Comparison of ENCODE assay signal across 22 cellular contexts in genomic region chr4:89755210-89755609, GRCh38.
A peak's percentile ranks its signal among the peaks of the same experiment; 100 is the strongest.
DNase-seq lines count a peak whose midpoint lies in the region; ATAC-seq and TF ChIP-seq lines count a peak whose summit lies in the region.
"Had no signal": no experiment of that assay in that cellular context is flagged by ENCODE, and none has a peak within 500 bp of the region (broad histone marks: within the 10 kb centered on the region; RNA-seq: fewer than 3 reads in every experiment).

No MANE protein-coding gene starts in this region.

- H2BK120ac ChIP-seq in IMR-90 (ENCODE audit: low read depth, low read length) = no peak overlapping the region
- H2BK120ac ChIP-seq in mesenchymal stem cell (ENCODE audit: low read depth, low read length) = no peak overlapping the region

- H3K4me2 ChIP-seq in IMR-90 (ENCODE audit: low read depth, low read length) = no peak overlapping the region
- H3K4me2 ChIP-seq in mesenchymal stem cell (ENCODE audit: low read length, poor library complexity, severe bottlenecking) = no peak overlapping the region

- H3K4ac ChIP-seq in IMR-90 (ENCODE audit: low read depth, low read length) = no peak overlapping the region
- no peak overlapping the region for H3K4ac ChIP-seq in mesenchymal stem cell (ENCODE audit: low read depth in 1 of 2, low read length in 2 of 2)

- H3K4me3 ChIP-seq in AG04449 (ENCODE audit: low read depth, low read length) = no peak overlapping the region
- H3K4me3 ChIP-seq in IMR-90 (ENCODE audit: insufficient read depth, low read depth, low read length) = no peak overlapping the region
- H3K4me3 ChIP-seq in choroid plexus epithelial cell (ENCODE audit: low read depth, low read length) = no peak overlapping the region
- no peak overlapping the region for H3K4me3 ChIP-seq in mesenchymal stem cell (ENCODE audit: insufficient read depth in 1 of 2, low read depth in 1 of 2, low read length in 2 of 2)
- H3K4me3 ChIP-seq: heart left ventricle, right lobe of liver had no signal

- no peaks in the 10 kb centered on the region for H3K27me3 ChIP-seq in IMR-90 (ENCODE audit: control insufficient read depth, insufficient read depth, low read length)
- H3K27me3 ChIP-seq in mesenchymal stem cell (ENCODE audit: control insufficient read depth in 1 of 2, insufficient read depth in 1 of 2, low read length in 2 of 2) = no peaks in the 10 kb centered on the region
- H3K27me3 ChIP-seq: heart left ventricle, neutrophil, right lobe of liver had no signal

- DNase-seq in AG04449 (ENCODE audit: low read depth, low spot score) (no peak), IMR-90 (no peak), choroid plexus epithelial cell (ENCODE audit: low read depth) (peak; percentile 54), mesenchymal stem cell (peak; percentile 26), NCI-H187 treated with DMSO at 0.1 percent for 48 hours (lab: John Stamatoyannopoulos, UW) (no peak), NCI-H446 treated with DMSO at 0.1 percent for 48 hours (lab: John Stamatoyannopoulos, UW) (no peak)
- no peak for DNase-seq in activated naive CD4-positive, alpha-beta T cell treated with anti-CD3 and anti-CD28 coated beads, Interleukin-2, amount 50 U/mL, for 72 hours (ENCODE audit: low spot score in 2 of 2)
- DNase-seq: activated CD4-positive, alpha-beta T cell treated with anti-CD3 and anti-CD28 coated beads, Interleukin-2, amount 50 U/mL, for 4 hours; activated T-cell treated with anti-CD3 and anti-CD28 coated beads, Interleukin-2, amount 50 U/mL, for 24 hours; cerebellar nuclear complex; heart left ventricle; islet precursor cell; NCI-H1048; NCI-H2107; right lobe of liver; stimulated activated CD4-positive, alpha-beta T cell treated with anti-CD3 and anti-CD28 coated beads, Interleukin-2, amount 100 ng/mL, for 24 hours had no signal

- CTCF ChIA-PET in AG04449 (lab: Yijun Ruan, JAX) = no interaction called here
- CTCF ChIA-PET in IMR-90 (lab: Yijun Ruan, JAX) = interaction anchor here (0.7 kb wide), 1 partner anchor 595 kb away, joined by 3 read pairs; no protein-coding TSS in a partner anchor

- H3K56ac ChIP-seq in IMR-90 (ENCODE audit: extremely low read depth, insufficient read depth, low read length) = no peak overlapping the region

- no peak overlapping the region for H4K5ac ChIP-seq in IMR-90 (ENCODE audit: low read depth, low read length)

- dilution Hi-C loops in IMR-90 (cut with HindIII; ENCODE audit: low sequenced_read_pairs, unreplicated experiment) = no loop called here

- no peak overlapping the region for H3K27ac Mint-ChIP-seq in activated naive CD4-positive, alpha-beta T cell treated with anti-CD3 and anti-CD28 coated beads, Interleukin-2, amount 50 U/mL, for 72 hours
- H3K27ac Mint-ChIP-seq: activated naive CD8-positive, alpha-beta T cell; activated T-cell treated with anti-CD3 and anti-CD28 coated beads, Interleukin-2, amount 50 U/mL, for 24 hours; B cell; IgD-negative memory B cell had no signal

- H3K9ac ChIP-seq in IMR-90 (ENCODE audit: low read depth, low read length) (no peak overlapping the region), mesenchymal stem cell (ENCODE audit: low read length) (no peak overlapping the region)

- H4K8ac ChIP-seq in IMR-90 (ENCODE audit: low read depth in 2 of 2, low read length in 2 of 2) = no peak overlapping the region
- no peak overlapping the region for H4K8ac ChIP-seq in mesenchymal stem cell (ENCODE audit: low read length)

- TF ChIP-seq CTCF in AG04449 (IDR thresholded peaks at IDR 0.05; ENCODE audit: insufficient read depth, low read length, missing control alignments) (peak; percentile 4), IMR-90 (conservative IDR thresholded peaks at IDR 0.05; ENCODE audit: low read depth, low read length) (0 out of 2 replicates have a peak, but pooled peaks have one; percentile 4), choroid plexus epithelial cell (conservative IDR thresholded peaks at IDR 0.05; ENCODE audit: low read depth, low read length) (no peak)

- BruUV-seq in IMR-90 (replicated peaks; lab: Mats Ljungman, UMichigan) = no TSS peak

- H3K27ac ChIP-seq in IMR-90 (ENCODE audit: insufficient read depth, low read length) = no peak overlapping the region
- H3K27ac ChIP-seq in mesenchymal stem cell (ENCODE audit: low read length, poor library complexity, severe bottlenecking) = no peak overlapping the region
- H3K27ac ChIP-seq: neutrophil, right lobe of liver had no signal

- POLR2A ChIA-PET in AG04449 (lab: Yijun Ruan, JAX) = no interaction called here
- POLR2A ChIA-PET in IMR-90 (lab: Charles Lee; ENCODE audit: unreplicated experiment) = no interaction called here

- H2BK15ac ChIP-seq in IMR-90 (ENCODE audit: low read depth, low read length) = no peak overlapping the region
- no peak overlapping the region for H2BK15ac ChIP-seq in mesenchymal stem cell (ENCODE audit: low read depth, poor library complexity, severe bottlenecking)

- H2BK12ac ChIP-seq in mesenchymal stem cell (ENCODE audit: low read length in 2 of 2) = no peak overlapping the region

- intact Hi-C loops in IMR-90 (cut with micrococcal nuclease) = loop anchor here (5.0 kb wide), 1 partner anchor 268 kb away; no protein-coding TSS in a partner anchor

- H3K4me1 ChIP-seq in IMR-90 (ENCODE audit: control insufficient read depth, insufficient read depth, low read length) (peaks cover 8% of the 10 kb centered on the region), mesenchymal stem cell (ENCODE audit: control insufficient read depth, insufficient read depth, low read depth, low read length) (peaks cover 2% of the 10 kb centered on the region)
- H3K4me1 ChIP-seq: right lobe of liver had no signal

- ATAC-seq in IMR-90 (ENCODE audit: low read depth) (no peak), GM19395 (IDR thresholded peaks at IDR 0.05; ENCODE audit: unreplicated experiment) (no peak)
- ATAC-seq in activated naive CD4-positive, alpha-beta T cell treated with anti-CD3 and anti-CD28 coated beads, Interleukin-2, amount 50 U/mL, for 72 hours = no peak
- ATAC-seq: heart left ventricle, Panc1, right lobe of liver had no signal

- H2AK5ac ChIP-seq in IMR-90 (ENCODE audit: low read depth, low read length) = no peak overlapping the region
- H2AK5ac ChIP-seq in mesenchymal stem cell (ENCODE audit: low read length, severe bottlenecking) = no peak overlapping the region

- no peaks in the 10 kb centered on the region for H3K79me1 ChIP-seq in IMR-90 (ENCODE audit: low read depth in 1 of 2, low read length in 2 of 2)
- no peaks in the 10 kb centered on the region for H3K79me1 ChIP-seq in mesenchymal stem cell (replicated peaks; ENCODE audit: low read length, poor library complexity, severe bottlenecking)

- H2AFZ ChIP-seq in IMR-90 (replicated peaks; ENCODE audit: low read length, poor library complexity) = no peak overlapping the region
- H2AFZ ChIP-seq in mesenchymal stem cell (ENCODE audit: low read depth, low read length) = no peak overlapping the region

- no peak overlapping the region for H3K18ac ChIP-seq in IMR-90 (ENCODE audit: low read depth, low read length)
- no peak overlapping the region for H3K18ac ChIP-seq in mesenchymal stem cell (ENCODE audit: low read depth in 1 of 2, low read length in 2 of 2)

- no peak overlapping the region for H3K14ac ChIP-seq in IMR-90 (replicated peaks; ENCODE audit: low read depth, low read length)
- no peak overlapping the region for H3K14ac ChIP-seq in mesenchymal stem cell (ENCODE audit: low read length in 2 of 2)

- H4K91ac ChIP-seq in IMR-90 (ENCODE audit: insufficient read depth, low read depth, low read length) = no peak overlapping the region
- no peak overlapping the region for H4K91ac ChIP-seq in mesenchymal stem cell (ENCODE audit: low read length)

- no peak overlapping the region for H3K23ac ChIP-seq in IMR-90 (ENCODE audit: low read depth, low read length)
- no peak overlapping the region for H3K23ac ChIP-seq in mesenchymal stem cell (ENCODE audit: low read length in 2 of 2)

- H2AK9ac ChIP-seq in IMR-90 (replicated peaks; ENCODE audit: low read depth, low read length, poor library complexity) = no peak overlapping the region

- no peak for TF ChIP-seq POLR2A in IMR-90 (IDR thresholded peaks at IDR 0.05; ENCODE audit: low read depth, low read length)

- H2BK5ac ChIP-seq in IMR-90 (ENCODE audit: low read depth, low read length, poor library complexity, severe bottlenecking) = no peak overlapping the region
- no peak overlapping the region for H2BK5ac ChIP-seq in mesenchymal stem cell (ENCODE audit: low read depth, low read length, poor library complexity, severe bottlenecking)

- H3K9me3 Mint-ChIP-seq in activated naive CD4-positive, alpha-beta T cell treated with anti-CD3 and anti-CD28 coated beads, Interleukin-2, amount 50 U/mL, for 72 hours = no peaks in the 10 kb centered on the region
- H3K9me3 Mint-ChIP-seq: activated T-cell treated with anti-CD3 and anti-CD28 coated beads, Interleukin-2, amount 50 U/mL, for 24 hours; IgD-negative memory B cell had no signal

- peaks cover 5% of the 10 kb centered on the region; the same call in 1 of the 2 replicates for H4K20me1 ChIP-seq in IMR-90 (ENCODE audit: insufficient read depth, low read length)

- no peak for TF ChIP-seq RAD21 in IMR-90 (IDR thresholded peaks at IDR 0.05; ENCODE audit: low read length)

- in situ Hi-C loops in IMR-90 (cut with MboI; ENCODE audit: low sequenced_read_pairs) = no loop called here

- no peaks in the 10 kb centered on the region for H3K36me3 ChIP-seq in IMR-90 (ENCODE audit: control insufficient read depth, insufficient read depth, low read length)
- no peaks in the 10 kb centered on the region for H3K36me3 ChIP-seq in mesenchymal stem cell (ENCODE audit: control insufficient read depth in 1 of 2, insufficient read depth in 2 of 2, low read depth in 1 of 2, low read length in 2 of 2)
- H3K36me3 ChIP-seq: heart left ventricle, neutrophil, right lobe of liver had no signal

- H3K9me1 ChIP-seq in IMR-90 (ENCODE audit: insufficient read depth, low read length) = peaks cover 6% of the 10 kb centered on the region; the same call in 1 of the 2 replicates

- no peaks in the 10 kb centered on the region for H3K36me3 Mint-ChIP-seq in activated naive CD4-positive, alpha-beta T cell treated with anti-CD3 and anti-CD28 coated beads, Interleukin-2, amount 50 U/mL, for 72 hours
- H3K36me3 Mint-ChIP-seq: activated naive CD8-positive, alpha-beta T cell; IgD-negative memory B cell had no signal

- H3K9me3 ChIP-seq in IMR-90 (ENCODE audit: control insufficient read depth, insufficient read depth, low read length) (no peaks in the 10 kb centered on the region), mesenchymal stem cell (ENCODE audit: control insufficient read depth, low read length) (no peaks in the 10 kb centered on the region)
- H3K9me3 ChIP-seq: heart left ventricle, neutrophil, right lobe of liver had no signal

- no peak overlapping the region for H2BK20ac ChIP-seq in IMR-90 (ENCODE audit: low read depth, low read length)

Comparison
In these comparisons a context has a peak if more than half of its experiments do, and no peak if none do; other contexts are left out.
1. DNase-seq: peak in choroid plexus epithelial cell (single experiment) and mesenchymal stem cell (single experiment); none in AG04449 (single experiment), IMR-90 (single experiment), NCI-H187 treated with DMSO at 0.1 percent for 48 hours (single experiment), NCI-H446 treated with DMSO at 0.1 percent for 48 hours (single experiment) and activated naive CD4-positive, alpha-beta T cell treated with anti-CD3 and anti-CD28 coated beads, Interleukin-2, amount 50 U/mL, for 72 hours (0 of 2).